In the genomic region with DNA sequence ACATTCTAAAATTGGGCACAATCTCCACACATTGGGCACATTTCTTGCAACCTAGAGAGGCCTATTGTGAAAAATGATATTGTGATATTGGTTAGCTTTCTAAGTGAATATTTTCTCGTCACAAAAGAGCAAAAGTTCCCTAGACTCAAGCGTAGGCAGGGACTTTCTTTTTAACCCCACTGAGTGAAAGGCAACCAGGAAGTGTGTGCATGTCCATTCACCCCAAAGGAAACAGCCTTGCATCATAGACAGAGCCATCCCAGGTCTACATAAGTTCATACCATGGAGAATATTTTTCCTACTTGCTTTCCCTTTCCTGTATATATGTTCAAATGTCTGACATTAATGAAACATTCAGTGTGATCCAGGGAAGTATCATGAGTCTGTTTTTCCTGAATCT, we compare ENCODE assay signal across 27 cellular contexts.
DNase-seq lines count a peak whose midpoint lies in the region; FAIRE-seq and TF ChIP-seq lines count a peak whose summit lies in the region.
"Had no signal": no experiment of that assay in that cellular context is flagged by ENCODE, and none has a peak within 500 bp of the region (broad histone marks: within the 10 kb centered on the region; RNA-seq: fewer than 3 reads in every experiment).

No MANE protein-coding gene starts in this region.

- H3K9me3 ChIP-seq in Caco-2 (no peaks in the 10 kb centered on the region), astrocyte (ENCODE audit: insufficient read depth, low read depth, low read length) (no peaks in the 10 kb centered on the region), hepatocyte (ENCODE audit: low read depth) (no peaks in the 10 kb centered on the region), sigmoid colon (no peaks in the 10 kb centered on the region), small intestine (ENCODE audit: control insufficient read depth, low read depth) (no peaks in the 10 kb centered on the region)
- H3K9me3 ChIP-seq: Peyer's patch, tibial nerve had no signal

- H4K20me1 ChIP-seq in astrocyte (ENCODE audit: insufficient read depth, low read length), result peaks cover 75% of the 10 kb centered on the region
- H4K20me1 ChIP-seq in hepatocyte (ENCODE audit: insufficient read depth, poor library complexity, severe bottlenecking), result no peaks in the 10 kb centered on the region

- H3K27ac ChIP-seq in astrocyte (ENCODE audit: low read depth, low read length) (no peak overlapping the region), hepatocyte (peak overlapping the region; percentile 94), sigmoid colon (peak overlapping the region; percentile 52 to 88 (median 74)), small intestine (ENCODE audit: low read depth in 1 of 2, low read length in 1 of 2) (peak overlapping the region in 1 of 2 donors; percentile 9)
- H3K27ac ChIP-seq: C4-2B had no signal

- no peak for TF ChIP-seq EP300 in sigmoid colon (IDR thresholded peaks at IDR 0.05)

- no peaks in the 10 kb centered on the region for H3K9me2 ChIP-seq in hepatocyte (replicated peaks; ENCODE audit: insufficient read depth)

- TF ChIP-seq CTCF in Caco-2 (IDR thresholded peaks at IDR 0.05; ENCODE audit: insufficient read depth in 1 of 2, low read depth in 1 of 2, low read length in 1 of 2, severe bottlenecking in 1 of 2, unreplicated experiment in 1 of 2), result no peak
- TF ChIP-seq CTCF in astrocyte (IDR thresholded peaks at IDR 0.05; ENCODE audit: insufficient read depth, low read depth, low read length), result no peak
- TF ChIP-seq CTCF in hepatocyte (IDR thresholded peaks at IDR 0.05; ENCODE audit: poor library complexity), result no peak
- no peak for TF ChIP-seq CTCF in sigmoid colon (IDR thresholded peaks at IDR 0.05)

- H3K27ac Mint-ChIP-seq in Caco-2 (ENCODE audit: unreplicated experiment) (peak overlapping the region; percentile 87), astrocyte (ENCODE audit: unreplicated experiment) (peak overlapping the region; percentile 88)
- H3K27ac Mint-ChIP-seq: activated CD4-positive, alpha-beta T cell treated with anti-CD3 and anti-CD28 coated beads, Interleukin-2, amount 10 ng/mL, durations not matched to agents 24 days and 14 days; activated T-helper 1 cell treated with anti-CD3 and anti-CD28 coated beads, Interleukin-12 subunit alpha, Interleukin-12 subunit beta, Interleukin-2, Interleukin-4 antibody, amounts not matched to agents 30 ng/mL and 10 ng/mL and 1 ng/mL, durations not matched to agents 14 hours and 24 hours and 36 hours; T-helper 17 cell had no signal

- CTCF ChIA-PET in Caco-2 (lab: Charles Lee), result no interaction called here

- 72% methylated on average over 2 of the region's 2 CpGs for WGBS in hepatocyte (ENCODE audit: low lambda C conversion rate, missing lambda C conversion rate)
- 83 to 87% methylated on average over 2 of the region's 2 CpGs for WGBS in sigmoid colon, 2 donors
- WGBS in small intestine, 3 donors, result 77 to 81% (median 80%) methylated on average over 2 of the region's 2 CpGs

- peaks cover 97% of the 10 kb centered on the region for H3K79me2 ChIP-seq in astrocyte (ENCODE audit: insufficient read depth, low read length)
- H3K79me2 ChIP-seq in hepatocyte, result peaks cover 91% of the 10 kb centered on the region

- no peaks in the 10 kb centered on the region for H3K27me3 ChIP-seq in Caco-2 (replicated peaks; ENCODE audit: control insufficient read depth, insufficient read depth, low read length)
- H3K27me3 ChIP-seq in astrocyte (ENCODE audit: insufficient read depth, low read length), result no peaks in the 10 kb centered on the region
- H3K27me3 ChIP-seq in hepatocyte, result no peaks in the 10 kb centered on the region
- no peaks in the 10 kb centered on the region for H3K27me3 ChIP-seq in sigmoid colon
- H3K27me3 ChIP-seq in H7 (ENCODE audit: control insufficient read depth, insufficient read depth, low read length), result no peaks in the 10 kb centered on the region
- H3K27me3 ChIP-seq in small intestine (ENCODE audit: control insufficient read depth in 2 of 2, insufficient read depth in 2 of 2, low read length in 2 of 2), result no peaks in the 10 kb centered on the region
- H3K27me3 ChIP-seq: Peyer's patch, tibial nerve had no signal

- H3K36me3 ChIP-seq in Caco-2 (ENCODE audit: control insufficient read depth, insufficient read depth, low read length), result no peaks in the 10 kb centered on the region
- peaks cover 17% of the 10 kb centered on the region for H3K36me3 ChIP-seq in astrocyte (ENCODE audit: insufficient read depth, low read length)
- H3K36me3 ChIP-seq in hepatocyte (replicated peaks; ENCODE audit: insufficient read depth, low read depth), result no peaks in the 10 kb centered on the region
- peaks cover 0 to 7% (median 2%) of the 10 kb centered on the region in 4 donors for H3K36me3 ChIP-seq in sigmoid colon
- H3K36me3 ChIP-seq in H7 (replicated peaks; ENCODE audit: control insufficient read depth, insufficient read depth, low read length), result no peaks in the 10 kb centered on the region
- H3K36me3 ChIP-seq in small intestine (ENCODE audit: control insufficient read depth in 2 of 2, insufficient read depth in 2 of 2, low read length in 2 of 2), result no peaks in the 10 kb centered on the region
- H3K36me3 ChIP-seq: Peyer's patch, tibial nerve had no signal

- H3K36me3 Mint-ChIP-seq in Caco-2 (ENCODE audit: insufficient read depth, unreplicated experiment) (peaks cover 60% of the 10 kb centered on the region), astrocyte (ENCODE audit: low read depth, unreplicated experiment) (peaks cover 21% of the 10 kb centered on the region)

- TF ChIP-seq POLR2A in sigmoid colon (IDR thresholded peaks at IDR 0.05), result no peak

- H3K4me3 Mint-ChIP-seq in Caco-2 (ENCODE audit: unreplicated experiment) (peak overlapping the region; percentile 56), astrocyte (ENCODE audit: unreplicated experiment) (peak overlapping the region; percentile 51)
- H3K4me3 Mint-ChIP-seq: activated CD4-positive, alpha-beta T cell treated with anti-CD3 and anti-CD28 coated beads, Interleukin-2, amount 10 ng/mL, durations not matched to agents 24 days and 14 days; activated T-helper 1 cell treated with anti-CD3 and anti-CD28 coated beads, Interleukin-12 subunit alpha, Interleukin-12 subunit beta, Interleukin-2, Interleukin-4 antibody, amounts not matched to agents 30 ng/mL and 10 ng/mL and 1 ng/mL, durations not matched to agents 14 hours and 24 hours and 36 hours; T-helper 17 cell had no signal

- no peak overlapping the region for H3K9ac ChIP-seq in astrocyte (ENCODE audit: low read length)

- FAIRE-seq in astrocyte (lab: Jason Lieb, UNC) (no peak), small intestine (lab: Jason Lieb, UNC) (no peak)

- H3K27me3 Mint-ChIP-seq in Caco-2 (ENCODE audit: insufficient read depth, unreplicated experiment), result no peaks in the 10 kb centered on the region
- H3K27me3 Mint-ChIP-seq in astrocyte (ENCODE audit: low read depth, unreplicated experiment), result no peaks in the 10 kb centered on the region
- H3K27me3 Mint-ChIP-seq: activated CD4-positive, alpha-beta T cell treated with anti-CD3 and anti-CD28 coated beads, Interleukin-2, amount 10 ng/mL, durations not matched to agents 24 days and 14 days had no signal

- no peak overlapping the region for H2AFZ ChIP-seq in astrocyte (ENCODE audit: low read depth, low read length)
- H2AFZ ChIP-seq in hepatocyte, result no peak overlapping the region

- DNase-seq in Caco-2, result no peak
- DNase-seq in astrocyte (ENCODE audit: low read depth), result no peak
- no peak for DNase-seq in hepatocyte (ENCODE audit: low spot score)
- DNase-seq in sigmoid colon, result no peak
- no peak for DNase-seq in NCI-H1417 treated with DMSO at 0.1 percent for 48 hours (lab: John Stamatoyannopoulos, UW)
- no peak for DNase-seq in H7
- no peak for DNase-seq in stimulated activated CD4-positive, alpha-beta T cell treated with anti-CD3 and anti-CD28 coated beads, Interleukin-4, amount 100 ng/mL, for 4 hours
- DNase-seq in small intestine, result no peak
- DNase-seq: ACHN; activated CD4-positive, alpha-beta T cell treated with anti-CD3 and anti-CD28 coated beads, Interleukin-2, amount 10 ng/mL, durations not matched to agents 24 days and 14 days; activated naive CD4-positive, alpha-beta T cell treated with anti-CD3 and anti-CD28 coated beads, Interleukin-2, amount 50 U/mL, for 16 hours; anterior cingulate cortex; cerebellar nuclear complex; effector memory CD4-positive, alpha-beta T cell; left colon; NCI-H1105 treated with DMSO at 0.1 percent for 48 hours; NCI-H2081 treated with DMSO at 0.1 percent for 48 hours; NCI-H524; NK-92 treated with Interleukin-12 subunit alpha and Interleukin-12 subunit beta, amount 100 ng/mL, for 24 hours; Peyer's patch; posterior cingulate gyrus; stimulated activated CD4-positive, alpha-beta T cell treated with anti-CD3 and anti-CD28 coated beads, Interleukin-2, amount 100 ng/mL, for 48 hours; stimulated activated naive CD4-positive, alpha-beta T cell treated with Interleukin-2 at 50 U/mL for 16 hours; T-helper 17 cell had no signal

- POLR2A ChIA-PET in Caco-2 (lab: Charles Lee), result no interaction called here

- H3K4me2 ChIP-seq in astrocyte (ENCODE audit: low read length) (no peak overlapping the region), hepatocyte (peak overlapping the region; percentile 63)

- BruUV-seq in Caco-2 (replicated peaks; lab: Mats Ljungman, UMichigan), result no TSS peak

- H3K4me1 ChIP-seq in Caco-2 (peaks cover 57% of the 10 kb centered on the region), astrocyte (ENCODE audit: insufficient read depth, low read length) (peaks cover 17% of the 10 kb centered on the region), hepatocyte (ENCODE audit: insufficient read depth) (peaks cover 42% of the 10 kb centered on the region), sigmoid colon (peaks cover 0 to 96% (median 86%) of the 10 kb centered on the region in 4 donors), small intestine (ENCODE audit: control insufficient read depth in 2 of 2, insufficient read depth in 1 of 2, low read depth in 1 of 2, low read length in 1 of 2) (no peaks in the 10 kb centered on the region)

- H3K9me3 Mint-ChIP-seq in Caco-2 (ENCODE audit: unreplicated experiment) (peaks cover 1% of the 10 kb centered on the region), astrocyte (ENCODE audit: unreplicated experiment) (no peaks in the 10 kb centered on the region)
- H3K9me3 Mint-ChIP-seq: activated CD4-positive, alpha-beta T cell treated with anti-CD3 and anti-CD28 coated beads, Interleukin-2, amount 10 ng/mL, durations not matched to agents 24 days and 14 days had no signal

- H3K4me1 Mint-ChIP-seq in Caco-2 (ENCODE audit: low read depth, unreplicated experiment), result peaks cover 55% of the 10 kb centered on the region
- peaks cover 69% of the 10 kb centered on the region for H3K4me1 Mint-ChIP-seq in astrocyte (ENCODE audit: low read depth, unreplicated experiment)
- H3K4me1 Mint-ChIP-seq: T-helper 17 cell had no signal

- intact Hi-C loops in Caco-2 (cut with micrococcal nuclease; ENCODE audit: unreplicated experiment) (no loop called here), sigmoid colon (cut with DNase I) (loop anchor here (5.0 kb wide), 1 partner anchor 45 kb away; no protein-coding TSS in a partner anchor)

- H3K4me3 ChIP-seq in Caco-2 (ENCODE audit: low read depth, low read length) (no peak overlapping the region), astrocyte (ENCODE audit: insufficient read depth, low read depth, low read length) (no peak overlapping the region), hepatocyte (no peak overlapping the region), sigmoid colon (no peak overlapping the region), H7 (ENCODE audit: insufficient read depth, low read depth, low read length) (no peak overlapping the region), small intestine (ENCODE audit: low read depth in 1 of 2, low read length in 2 of 2) (no peak overlapping the region)
- H3K4me3 ChIP-seq: Peyer's patch, tibial nerve had no signal
